In genomic region chr6:22214314-22214713, GRCh38 we compare ENCODE assay signal across 17 cellular contexts.
"Had no signal": no experiment of that assay in that cellular context is flagged by ENCODE, and none has a peak within 500 bp of the region (broad histone marks: within the 10 kb centered on the region; RNA-seq: fewer than 3 reads in every experiment).

No MANE protein-coding gene starts in this region.

- H3K4me3 Mint-ChIP-seq: naive thymus-derived CD8-positive, alpha-beta T cell; type B pancreatic cell had no signal

- H3K9me3 Mint-ChIP-seq: naive thymus-derived CD8-positive, alpha-beta T cell; type B pancreatic cell had no signal

- H3K4me1 ChIP-seq: esophagus muscularis mucosa, gastrocnemius medialis, heart right ventricle, pancreas had no signal

- H3K36me3 ChIP-seq: esophagus muscularis mucosa, gastrocnemius medialis, heart right ventricle, pancreas had no signal

- H3K36me3 Mint-ChIP-seq: naive thymus-derived CD8-positive, alpha-beta T cell had no signal

- H3K27me3 Mint-ChIP-seq: naive thymus-derived CD8-positive, alpha-beta T cell; progenitor cell of endocrine pancreas; type B pancreatic cell had no signal

- DNase-seq: effector memory CD4-positive, alpha-beta T cell; gastrocnemius medialis; heart right ventricle; hypothalamus; kidney glomerular epithelial cell; mammary epithelial cell; naive thymus-derived CD8-positive, alpha-beta T cell; nucleus accumbens; pancreas; right cardiac atrium; small intestine; stimulated activated CD4-positive, alpha-beta T cell treated with anti-CD3 and anti-CD28 coated beads, Interleukin-12 subunit alpha, Interleukin-12 subunit beta, amount 100 ng/mL, for 4 hours; stimulated activated naive CD4-positive, alpha-beta T cell treated with Interleukin-2 at 50 U/mL for 16 hours had no signal

- H3K4me3 ChIP-seq: esophagus muscularis mucosa, gastrocnemius medialis, heart right ventricle, pancreas had no signal

- H3K27me3 ChIP-seq: esophagus muscularis mucosa, gastrocnemius medialis, heart right ventricle, pancreas had no signal

- H3K27ac ChIP-seq: epithelial cell of prostate, esophagus muscularis mucosa, gastrocnemius medialis, heart right ventricle, pancreas had no signal

- H3K9me3 ChIP-seq: esophagus muscularis mucosa, gastrocnemius medialis, heart right ventricle, pancreas had no signal

- H3K27ac Mint-ChIP-seq: naive thymus-derived CD8-positive, alpha-beta T cell; progenitor cell of endocrine pancreas; type B pancreatic cell had no signal
